1 cellular context compared by ENCODE assay signal in genomic region chr17:40448639-40449261, GRCh38.
TF ChIP-seq lines count a peak whose summit lies in the region.

No MANE protein-coding gene starts in this region.

TF ChIP-seq in HepG2, 621 proteins besides CTCF, POLR2A, EP300 and RAD21 (continued from another document and continues in another):
- no peak for TF ChIP-seq CENPBD1 (CRISPR knock-in tag; IDR thresholded peaks at IDR 0.05; ENCODE audit: borderline replicate concordance, low read depth)
- TF ChIP-seq ZC3H4 (CRISPR knock-in tag; IDR thresholded peaks at IDR 0.05; ENCODE audit: borderline replicate concordance) = 0 out of 2 replicates have a peak, but pooled peaks have one; percentile 61
- no peak; the same call in none of the 2 replicates for TF ChIP-seq ZNF33B (CRISPR knock-in tag; IDR thresholded peaks at IDR 0.05)
- no peak for TF ChIP-seq PAWR (CRISPR knock-in tag; IDR thresholded peaks at IDR 0.05; ENCODE audit: borderline replicate concordance)
- TF ChIP-seq ZNF749 (CRISPR knock-in tag; IDR thresholded peaks at IDR 0.05; ENCODE audit: borderline replicate concordance) = no peak
- TF ChIP-seq CC2D1A (CRISPR knock-in tag; IDR thresholded peaks at IDR 0.05) = no peak
- no peak for TF ChIP-seq RORA (CRISPR knock-in tag; IDR thresholded peaks at IDR 0.05)
- no peak for TF ChIP-seq HIVEP1 (CRISPR knock-in tag; IDR thresholded peaks at IDR 0.05)
- TF ChIP-seq ZNF557 (CRISPR knock-in tag; IDR thresholded peaks at IDR 0.05) = no peak
- peak; percentile 67; the same call in 1 of the 2 replicates for TF ChIP-seq ZNF616 (CRISPR knock-in tag; IDR thresholded peaks at IDR 0.05; ENCODE audit: low read depth)
- TF ChIP-seq UBTF (CRISPR knock-in tag; IDR thresholded peaks at IDR 0.05) = peak; percentile 54
- no peak for TF ChIP-seq STAT5B (CRISPR knock-in tag; IDR thresholded peaks at IDR 0.05)
- TF ChIP-seq ZNF614 (CRISPR knock-in tag; IDR thresholded peaks at IDR 0.05; ENCODE audit: borderline replicate concordance) = no peak
- TF ChIP-seq EZH2 (conservative IDR thresholded peaks at IDR 0.05; ENCODE audit: low read depth, low read length) = no peak
- TF ChIP-seq PTBP1 (IDR thresholded peaks at IDR 0.05; ENCODE audit: low read depth, low read length, poor library complexity, severe bottlenecking) = no peak
- TF ChIP-seq ZNF138 (CRISPR knock-in tag; IDR thresholded peaks at IDR 0.05; ENCODE audit: low read depth) = no peak
- TF ChIP-seq ZNF615 (CRISPR knock-in tag; IDR thresholded peaks at IDR 0.05; ENCODE audit: borderline replicate concordance) = no peak
- no peak for TF ChIP-seq NONO (IDR thresholded peaks at IDR 0.05)
- TF ChIP-seq NONO (CRISPR knock-in tag; conservative IDR thresholded peaks at IDR 0.05) = peak; percentile 80; the same call in 1 of the 2 replicates
- TF ChIP-seq BRF2 (CRISPR knock-in tag; IDR thresholded peaks at IDR 0.05) = no peak
- TF ChIP-seq NR2F2 (IDR thresholded peaks at IDR 0.05; ENCODE audit: borderline replicate concordance, low read depth) = no peak; the same call in 1 of the 2 replicates
- peak; percentile 33; the same call in 1 of the 2 replicates for TF ChIP-seq ZZZ3 (CRISPR knock-in tag; IDR thresholded peaks at IDR 0.05; ENCODE audit: borderline replicate concordance)
- TF ChIP-seq ARID5B (CRISPR knock-in tag; IDR thresholded peaks at IDR 0.05) = peak; percentile 97
- TF ChIP-seq MXD3 (CRISPR knock-in tag; IDR thresholded peaks at IDR 0.05) = peak; percentile 69; the same call in 1 of the 2 replicates
- no peak; the same call in 1 of the 2 replicates for TF ChIP-seq ZNF263 (CRISPR knock-in tag; IDR thresholded peaks at IDR 0.05)
- no peak for TF ChIP-seq REXO4 (CRISPR knock-in tag; IDR thresholded peaks at IDR 0.05; ENCODE audit: borderline replicate concordance)
- no peak for TF ChIP-seq MAF1 (CRISPR knock-in tag; IDR thresholded peaks at IDR 0.05; ENCODE audit: borderline replicate concordance)
- no peak for TF ChIP-seq NBN (conservative IDR thresholded peaks at IDR 0.05)
- TF ChIP-seq TEAD2 (CRISPR knock-in tag; IDR thresholded peaks at IDR 0.05) = no peak
- no peak for TF ChIP-seq RBM22 (optimal IDR thresholded peaks at IDR 0.05; ENCODE audit: low read length)
- TF ChIP-seq FOXO1 (CRISPR knock-in tag; IDR thresholded peaks at IDR 0.05) = peak; percentile 86
- no peak for TF ChIP-seq ZKSCAN5 (CRISPR knock-in tag; IDR thresholded peaks at IDR 0.05)
- TF ChIP-seq ATF7-NPFF (CRISPR knock-in tag; IDR thresholded peaks at IDR 0.05; ENCODE audit: low read depth) = no peak
- no peak for TF ChIP-seq GLI4 (CRISPR knock-in tag; IDR thresholded peaks at IDR 0.05; ENCODE audit: borderline replicate concordance)
- TF ChIP-seq MTA3 (CRISPR knock-in tag; IDR thresholded peaks at IDR 0.05) = no peak
- 0 out of 2 replicates have a peak, but pooled peaks have one; percentile 45 for TF ChIP-seq THAP9 (CRISPR knock-in tag; IDR thresholded peaks at IDR 0.05; ENCODE audit: borderline replicate concordance)
- TF ChIP-seq GZF1 (CRISPR knock-in tag; IDR thresholded peaks at IDR 0.05) = no peak; the same call in 1 of the 2 replicates
- no peak for TF ChIP-seq ZNF317 (CRISPR knock-in tag; IDR thresholded peaks at IDR 0.05)
- TF ChIP-seq ZNF704 (CRISPR knock-in tag; IDR thresholded peaks at IDR 0.05; ENCODE audit: borderline replicate concordance) = no peak
- TF ChIP-seq MEIS1 (CRISPR knock-in tag; IDR thresholded peaks at IDR 0.05; ENCODE audit: borderline replicate concordance) = peak; percentile 38; the same call in 1 of the 2 replicates
- TF ChIP-seq TMF1 (CRISPR knock-in tag; IDR thresholded peaks at IDR 0.05; ENCODE audit: low read depth) = peak; percentile 63; the same call in 1 of the 2 replicates
- TF ChIP-seq, protein P1, sequence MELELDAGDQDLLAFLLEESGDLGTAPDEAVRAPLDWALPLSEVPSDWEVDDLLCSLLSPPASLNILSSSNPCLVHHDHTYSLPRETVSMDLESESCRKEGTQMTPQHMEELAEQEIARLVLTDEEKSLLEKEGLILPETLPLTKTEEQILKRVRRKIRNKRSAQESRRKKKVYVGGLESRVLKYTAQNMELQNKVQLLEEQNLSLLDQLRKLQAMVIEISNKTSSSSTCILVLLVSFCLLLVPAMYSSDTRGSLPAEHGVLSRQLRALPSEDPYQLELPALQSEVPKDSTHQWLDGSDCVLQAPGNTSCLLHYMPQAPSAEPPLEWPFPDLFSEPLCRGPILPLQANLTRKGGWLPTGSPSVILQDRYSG (CRISPR knock-in tag; IDR thresholded peaks at IDR 0.05) = no peak
- no peak for TF ChIP-seq KLF13 (CRISPR knock-in tag; IDR thresholded peaks at IDR 0.05)
- TF ChIP-seq, protein P2, sequence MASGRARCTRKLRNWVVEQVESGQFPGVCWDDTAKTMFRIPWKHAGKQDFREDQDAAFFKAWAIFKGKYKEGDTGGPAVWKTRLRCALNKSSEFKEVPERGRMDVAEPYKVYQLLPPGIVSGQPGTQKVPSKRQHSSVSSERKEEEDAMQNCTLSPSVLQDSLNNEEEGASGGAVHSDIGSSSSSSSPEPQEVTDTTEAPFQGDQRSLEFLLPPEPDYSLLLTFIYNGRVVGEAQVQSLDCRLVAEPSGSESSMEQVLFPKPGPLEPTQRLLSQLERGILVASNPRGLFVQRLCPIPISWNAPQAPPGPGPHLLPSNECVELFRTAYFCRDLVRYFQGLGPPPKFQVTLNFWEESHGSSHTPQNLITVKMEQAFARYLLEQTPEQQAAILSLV (CRISPR knock-in tag; IDR thresholded peaks at IDR 0.05; ENCODE audit: borderline replicate concordance) = no peak
- TF ChIP-seq SMAD9 (CRISPR knock-in tag; IDR thresholded peaks at IDR 0.05) = no peak; the same call in 1 of the 2 replicates
- no peak for TF ChIP-seq ZNF83 (CRISPR knock-in tag; IDR thresholded peaks at IDR 0.05; ENCODE audit: borderline replicate concordance)
- peak; percentile 69; the same call in 1 of the 2 replicates for TF ChIP-seq ZBTB42 (CRISPR knock-in tag; IDR thresholded peaks at IDR 0.05)
- peak; percentile 95; the same call in 1 of the 2 replicates for TF ChIP-seq ZSCAN29 (CRISPR knock-in tag; conservative IDR thresholded peaks at IDR 0.05)
- TF ChIP-seq ZNF501 (CRISPR knock-in tag; IDR thresholded peaks at IDR 0.05) = peak; percentile 78
- TF ChIP-seq SYNCRIP (IDR thresholded peaks at IDR 0.05; ENCODE audit: insufficient read depth, low read depth, low read length) = no peak
- peak; percentile 63; the same call in 1 of the 2 replicates for TF ChIP-seq ETV5 (CRISPR knock-in tag; IDR thresholded peaks at IDR 0.05; ENCODE audit: borderline replicate concordance)
- TF ChIP-seq HOXD1 (CRISPR knock-in tag; IDR thresholded peaks at IDR 0.05) = peak; percentile 18; the same call in 1 of the 2 replicates
- no peak; the same call in 1 of the 2 replicates for TF ChIP-seq AKAP8 (CRISPR knock-in tag; IDR thresholded peaks at IDR 0.05)
- TF ChIP-seq SIX4 (CRISPR knock-in tag; IDR thresholded peaks at IDR 0.05) = peak; percentile 69; the same call in 1 of the 2 replicates
- TF ChIP-seq, protein P3, sequence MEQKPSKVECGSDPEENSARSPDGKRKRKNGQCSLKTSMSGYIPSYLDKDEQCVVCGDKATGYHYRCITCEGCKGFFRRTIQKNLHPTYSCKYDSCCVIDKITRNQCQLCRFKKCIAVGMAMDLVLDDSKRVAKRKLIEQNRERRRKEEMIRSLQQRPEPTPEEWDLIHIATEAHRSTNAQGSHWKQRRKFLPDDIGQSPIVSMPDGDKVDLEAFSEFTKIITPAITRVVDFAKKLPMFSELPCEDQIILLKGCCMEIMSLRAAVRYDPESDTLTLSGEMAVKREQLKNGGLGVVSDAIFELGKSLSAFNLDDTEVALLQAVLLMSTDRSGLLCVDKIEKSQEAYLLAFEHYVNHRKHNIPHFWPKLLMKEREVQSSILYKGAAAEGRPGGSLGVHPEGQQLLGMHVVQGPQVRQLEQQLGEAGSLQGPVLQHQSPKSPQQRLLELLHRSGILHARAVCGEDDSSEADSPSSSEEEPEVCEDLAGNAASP (CRISPR knock-in tag; IDR thresholded peaks at IDR 0.05; ENCODE audit: borderline replicate concordance) = peak; percentile 91
- TF ChIP-seq ZNF367 (CRISPR knock-in tag; IDR thresholded peaks at IDR 0.05; ENCODE audit: borderline replicate concordance) = no peak
- TF ChIP-seq ZNF264 (CRISPR knock-in tag; IDR thresholded peaks at IDR 0.05) = peak; percentile 56; the same call in 1 of the 2 replicates
- TF ChIP-seq ZNF207 (IDR thresholded peaks at IDR 0.05; ENCODE audit: borderline replicate concordance) = no peak
